21 cellular contexts compared by ENCODE assay signal in genomic region chr10:132549416-132549815, GRCh38. TPM values are rescaled to one million over a fixed set of nuclear protein-coding genes. Genes with fewer than 3 reads are reported as not detected.
DNase-seq lines count a peak whose midpoint lies in the region; ATAC-seq and TF ChIP-seq lines count a peak whose summit lies in the region.
"Had no signal": no experiment of that assay in that cellular context is flagged by ENCODE, and none has a peak within 500 bp of the region (broad histone marks: within the 10 kb centered on the region; RNA-seq: fewer than 3 reads in every experiment).

No MANE protein-coding gene starts in this region.

- peaks cover 31% of the 10 kb centered on the region for H3K4me1 Mint-ChIP-seq in nephron progenitor cell

- H3K9ac ChIP-seq in trophoblast cell (ENCODE audit: low read length), result no peak overlapping the region
- H3K9ac ChIP-seq: GM23248 had no signal

- no peak overlapping the region for H3K4me3 Mint-ChIP-seq in nephron progenitor cell
- H3K4me3 Mint-ChIP-seq: activated naive CD4-positive, alpha-beta T cell treated with anti-CD3 and anti-CD28 coated beads, Interleukin-2, amount 50 U/mL, for 24 hours had no signal

- no peak for TF ChIP-seq CTCF in transverse colon (IDR thresholded peaks at IDR 0.05)
- no peak for TF ChIP-seq CTCF in nephron progenitor cell (IDR thresholded peaks at IDR 0.05)

- TF ChIP-seq EP300 in transverse colon (IDR thresholded peaks at IDR 0.05; ENCODE audit: low read depth), result no peak

- TF ChIP-seq POLR2A in transverse colon (IDR thresholded peaks at IDR 0.05), result no peak

- no peak overlapping the region for H3K4me2 ChIP-seq in trophoblast cell (ENCODE audit: low read length)

- no peak overlapping the region for H2BK5ac ChIP-seq in trophoblast cell (ENCODE audit: low read depth, low read length, poor library complexity)

- in situ Hi-C loops in transverse colon (cut with MboI; ENCODE audit: low pct_ligation_motif_present in 1 of 4, low pct_unique_long_range_greater_than_20kb in 1 of 4, low sequenced_read_pairs in 3 of 4), result loop anchor here in 3 of 4 donors (25.0 kb wide), 2 partner anchors 88 to 162 kb away; partner anchors contain the start of gene PWWP2B (in 2 of the 3)

- no peak overlapping the region for H3K4me3 ChIP-seq in H7 (ENCODE audit: insufficient read depth, low read depth, low read length)
- no peak overlapping the region for H3K4me3 ChIP-seq in trophoblast cell (ENCODE audit: low read depth, low read length)
- H3K4me3 ChIP-seq in transverse colon, result no peak overlapping the region
- H3K4me3 ChIP-seq: coronary artery, GM12878, GM23248, ovary, SJCRH30, tibial artery had no signal

- H3K9me3 ChIP-seq in trophoblast cell (ENCODE audit: insufficient read depth, low read depth, low read length) (peaks cover 4% of the 10 kb centered on the region), transverse colon (no peaks in the 10 kb centered on the region)
- H3K9me3 ChIP-seq: ovary, SJCRH30, tibial artery had no signal

- H4K91ac ChIP-seq in trophoblast cell (ENCODE audit: low read depth, low read length), result no peak overlapping the region

- no peak overlapping the region for H2BK12ac ChIP-seq in trophoblast cell (ENCODE audit: low read length)

- H3K36me3 ChIP-seq in H7 (replicated peaks; ENCODE audit: control insufficient read depth, insufficient read depth, low read length) (no peaks in the 10 kb centered on the region), trophoblast cell (ENCODE audit: control insufficient read depth in 1 of 2, insufficient read depth in 2 of 2, low read length in 2 of 2) (no peaks in the 10 kb centered on the region), transverse colon (no peaks in the 10 kb centered on the region)
- H3K36me3 ChIP-seq: ovary, SJCRH30, tibial artery had no signal

- H2AK5ac ChIP-seq in trophoblast cell (ENCODE audit: low read length), result no peak overlapping the region

- H3K4me1 ChIP-seq in trophoblast cell (ENCODE audit: control insufficient read depth in 1 of 2, insufficient read depth in 2 of 2, low read length in 2 of 2) (no peaks in the 10 kb centered on the region), transverse colon (peaks cover 6 to 35% (median 19%) of the 10 kb centered on the region in 4 donors)
- H3K4me1 ChIP-seq: SJCRH30 had no signal

- H2BK120ac ChIP-seq in trophoblast cell (ENCODE audit: insufficient read depth, low read length, poor library complexity), result no peak overlapping the region

- H3K27me3 Mint-ChIP-seq in nephron progenitor cell (ENCODE audit: low read depth, poor library complexity), result peaks cover 4% of the 10 kb centered on the region
- H3K27me3 Mint-ChIP-seq: activated naive CD4-positive, alpha-beta T cell treated with anti-CD3 and anti-CD28 coated beads, Interleukin-2, amount 50 U/mL, for 24 hours had no signal

- H3K23ac ChIP-seq in trophoblast cell (ENCODE audit: low read length), result no peak overlapping the region

- WGBS in trophoblast cell (ENCODE audit: extremely low coverage, insufficient coverage, insufficient read length), result no CpG with 5 or more reads among the region's 12 CpGs
- 53 to 64% methylated on average over 3 to 8 of the region's 12 CpGs for WGBS in transverse colon (ENCODE audit: low coverage in 1 of 2), 2 donors

- H4K8ac ChIP-seq in trophoblast cell (ENCODE audit: low read depth, low read length), result no peak overlapping the region

- H3K36me3 Mint-ChIP-seq in nephron progenitor cell (ENCODE audit: low read depth), result no peaks in the 10 kb centered on the region
- H3K36me3 Mint-ChIP-seq: activated naive CD4-positive, alpha-beta T cell treated with anti-CD3 and anti-CD28 coated beads, Interleukin-2, amount 50 U/mL, for 24 hours had no signal

- peak overlapping the region; percentile 46 for H3K18ac ChIP-seq in trophoblast cell (ENCODE audit: low read length)

- H4K12ac ChIP-seq in trophoblast cell (ENCODE audit: low read depth, low read length), result no peak overlapping the region

- intact Hi-C loops in transverse colon (cut with DNase I; ENCODE audit: low total_unique reads), result no loop called here

- no peak overlapping the region for H3K14ac ChIP-seq in trophoblast cell (ENCODE audit: low read length)

- no peaks in the 10 kb centered on the region for H3K9me3 Mint-ChIP-seq in nephron progenitor cell
- H3K9me3 Mint-ChIP-seq: activated naive CD4-positive, alpha-beta T cell treated with anti-CD3 and anti-CD28 coated beads, Interleukin-2, amount 50 U/mL, for 24 hours had no signal

- ATAC-seq in HG02970 (IDR thresholded peaks at IDR 0.05; ENCODE audit: low FRiP score, unreplicated experiment), result no peak
- ATAC-seq: GM12878, left lobe of liver had no signal

- H3K4ac ChIP-seq in trophoblast cell (ENCODE audit: low read depth, low read length), result no peak overlapping the region

- no peaks in the 10 kb centered on the region for H3K79me2 ChIP-seq in trophoblast cell (ENCODE audit: control insufficient read depth, insufficient read depth, low read length, poor library complexity)

- H3K27ac ChIP-seq in trophoblast cell (ENCODE audit: low read depth, low read length) (no peak overlapping the region), transverse colon (no peak overlapping the region)
- H3K27ac ChIP-seq: 22Rv1, C4-2B, coronary artery, GM23248, ovary, SJCRH30, tibial artery had no signal

- DNase-seq in DMS 273 (lab: John Stamatoyannopoulos, UW; ENCODE audit: unreplicated experiment) (peak; percentile 32), DMS 273 treated with DMSO at 0.1 percent for 48 hours (lab: John Stamatoyannopoulos, UW) (no peak), H7 (peak; percentile 60), NCI-H2171 (lab: John Stamatoyannopoulos, UW) (peak; percentile 68), trophoblast cell (no peak), transverse colon (no peak), nephron progenitor cell (no peak)
- DNase-seq: activated CD4-positive, alpha-beta T cell treated with anti-CD3 and anti-CD28 coated beads for 1 hour; foreskin melanocyte; GM23248; NCI-H2227 treated with DMSO at 0.1 percent for 48 hours; SJCRH30 had no signal

- no peak overlapping the region for H2AFZ ChIP-seq in trophoblast cell (ENCODE audit: insufficient read depth, low read length, poor library complexity)
- H2AFZ ChIP-seq: GM23248 had no signal

- no peaks in the 10 kb centered on the region for H3K79me1 ChIP-seq in trophoblast cell (ENCODE audit: low read length)

- H3K27ac Mint-ChIP-seq in nephron progenitor cell, result no peak overlapping the region
- H3K27ac Mint-ChIP-seq: activated naive CD4-positive, alpha-beta T cell treated with anti-CD3 and anti-CD28 coated beads, Interleukin-2, amount 50 U/mL, for 24 hours had no signal

- H3K27me3 ChIP-seq in H7 (ENCODE audit: control insufficient read depth, insufficient read depth, low read length) (no peaks in the 10 kb centered on the region), trophoblast cell (ENCODE audit: insufficient read depth, low read length) (no peaks in the 10 kb centered on the region), transverse colon (no peaks in the 10 kb centered on the region)
- H3K27me3 ChIP-seq: ovary, SJCRH30, tibial artery had no signal

RNA-seq across cellular contexts. Expression of gene INPP5A, which starts 11.8 kb away (rescaled TPM):
- total RNA-seq in H7 (2014; rRNA removed; shearing (Covaris generic)), result 21.0 and 29.2 TPM in 2 replicates
- polyA plus RNA-seq in trophoblast cell (2013), result 25.7 and 25.9 TPM in 2 replicates
- 10 to 100 TPM; 34.8 to 80.8 (median 52.8) TPM for total RNA-seq in transverse colon

Comparison
In these comparisons a context has a peak if more than half of its experiments do, and no peak if none do; other contexts are left out.
1. DNase-seq: peak in DMS 273 (single experiment), H7 (single experiment) and NCI-H2171 (single experiment); none in DMS 273 treated with DMSO at 0.1 percent for 48 hours (single experiment), trophoblast cell (0 of 2), transverse colon (single experiment) and nephron progenitor cell (single experiment).